Comparison of ENCODE assay signal across 8 cellular contexts in genomic region chr14:54348001-54348611, GRCh38. TPM values are rescaled to one million over a fixed set of nuclear protein-coding genes. Genes with fewer than 3 reads are reported as not detected.
DNase-seq lines count a peak whose midpoint lies in the region; ATAC-seq, FAIRE-seq and TF ChIP-seq lines count a peak whose summit lies in the region.

No MANE protein-coding gene starts in this region.

- no peak overlapping the region for H2AFZ ChIP-seq in hepatocyte

- H3K27me3 ChIP-seq in H7 (ENCODE audit: control insufficient read depth, insufficient read depth, low read length) (no peaks in the 10 kb centered on the region), adipocyte (replicated peaks; ENCODE audit: control insufficient read depth, insufficient read depth, low read length) (no peaks in the 10 kb centered on the region), hepatocyte (no peaks in the 10 kb centered on the region), suprapubic skin (no peaks in the 10 kb centered on the region)

- no peak overlapping the region for H3K9ac ChIP-seq in adipocyte (ENCODE audit: low read length)

- DNase-seq in D721Med (ENCODE audit: insufficient read length, low spot score) (no peak), H7 (peak; percentile 44), NCI-H2171 (lab: John Stamatoyannopoulos, UW) (peak; percentile 13), adipocyte (ENCODE audit: low read depth) (peak; percentile 85), hepatocyte (ENCODE audit: low spot score) (peak; percentile 85), suprapubic skin (ENCODE audit: low spot score in 2 of 2) (no peak)
- no peak for DNase-seq in activated T-helper 1 cell treated with anti-CD3 and anti-CD28 coated beads, Interleukin-12 subunit alpha, Interleukin-12 subunit beta, Interleukin-2, Interleukin-4 antibody, amounts not matched to agents 30 ng/mL and 10 ng/mL and 1 ng/mL, durations not matched to agents 14 hours and 24 hours and 36 hours (ENCODE audit: low spot score)

- H3K4me1 ChIP-seq in adipocyte (ENCODE audit: control insufficient read depth, insufficient read depth, low read length) = peaks cover 18% of the 10 kb centered on the region
- H3K4me1 ChIP-seq in hepatocyte (ENCODE audit: insufficient read depth) = peaks cover 6% of the 10 kb centered on the region
- no peaks in the 10 kb centered on the region for H3K4me1 ChIP-seq in suprapubic skin

- no peak overlapping the region for H3K4me3 Mint-ChIP-seq in activated T-helper 1 cell treated with anti-CD3 and anti-CD28 coated beads, Interleukin-12 subunit alpha, Interleukin-12 subunit beta, Interleukin-2, Interleukin-4 antibody, amounts not matched to agents 30 ng/mL and 10 ng/mL and 1 ng/mL, durations not matched to agents 14 hours and 24 hours and 36 hours

- no peaks in the 10 kb centered on the region for H3K9me3 Mint-ChIP-seq in activated T-helper 1 cell treated with anti-CD3 and anti-CD28 coated beads, Interleukin-12 subunit alpha, Interleukin-12 subunit beta, Interleukin-2, Interleukin-4 antibody, amounts not matched to agents 30 ng/mL and 10 ng/mL and 1 ng/mL, durations not matched to agents 14 hours and 24 hours and 36 hours

- FAIRE-seq in D721Med (lab: Jason Lieb, UNC) = peak; percentile 25

- H3K9me3 ChIP-seq in adipocyte (ENCODE audit: control insufficient read depth, low read length) = no peaks in the 10 kb centered on the region
- H3K9me3 ChIP-seq in hepatocyte (ENCODE audit: low read depth) = no peaks in the 10 kb centered on the region
- H3K9me3 ChIP-seq in suprapubic skin = no peaks in the 10 kb centered on the region

- H3K4me1 Mint-ChIP-seq in activated T-helper 1 cell treated with anti-CD3 and anti-CD28 coated beads, Interleukin-12 subunit alpha, Interleukin-12 subunit beta, Interleukin-2, Interleukin-4 antibody, amounts not matched to agents 30 ng/mL and 10 ng/mL and 1 ng/mL, durations not matched to agents 14 hours and 24 hours and 36 hours (ENCODE audit: low read depth) = no peaks in the 10 kb centered on the region

- H3K27ac ChIP-seq in hepatocyte = no peak overlapping the region
- no peak overlapping the region for H3K27ac ChIP-seq in suprapubic skin

- no peaks in the 10 kb centered on the region for H3K79me2 ChIP-seq in hepatocyte

- H3K4me3 ChIP-seq in H7 (ENCODE audit: insufficient read depth, low read depth, low read length) = no peak overlapping the region
- no peak overlapping the region for H3K4me3 ChIP-seq in adipocyte (ENCODE audit: low read length)
- H3K4me3 ChIP-seq in hepatocyte = no peak overlapping the region
- no peak overlapping the region for H3K4me3 ChIP-seq in suprapubic skin

- H3K4me2 ChIP-seq in hepatocyte = no peak overlapping the region

- H3K27ac Mint-ChIP-seq in activated T-helper 1 cell treated with anti-CD3 and anti-CD28 coated beads, Interleukin-12 subunit alpha, Interleukin-12 subunit beta, Interleukin-2, Interleukin-4 antibody, amounts not matched to agents 30 ng/mL and 10 ng/mL and 1 ng/mL, durations not matched to agents 14 hours and 24 hours and 36 hours = no peak overlapping the region

- no peaks in the 10 kb centered on the region for H3K9me2 ChIP-seq in hepatocyte (replicated peaks; ENCODE audit: insufficient read depth)

- peaks cover 15% of the 10 kb centered on the region for H3K27me3 Mint-ChIP-seq in activated T-helper 1 cell treated with anti-CD3 and anti-CD28 coated beads, Interleukin-12 subunit alpha, Interleukin-12 subunit beta, Interleukin-2, Interleukin-4 antibody, amounts not matched to agents 30 ng/mL and 10 ng/mL and 1 ng/mL, durations not matched to agents 14 hours and 24 hours and 36 hours (ENCODE audit: insufficient read depth)

- H4K20me1 ChIP-seq in hepatocyte (ENCODE audit: insufficient read depth, poor library complexity, severe bottlenecking) = no peaks in the 10 kb centered on the region

- intact Hi-C loops in activated T-helper 1 cell treated with anti-CD3 and anti-CD28 coated beads, Interleukin-12 subunit alpha, Interleukin-12 subunit beta, Interleukin-2, Interleukin-4 antibody, amounts not matched to agents 30 ng/mL and 10 ng/mL and 1 ng/mL, durations not matched to agents 14 hours and 24 hours and 36 hours (cut with micrococcal nuclease) = loop anchor here (1.0 to 10.0 kb wide), 4 partner anchors 173 to 1051 kb away; no protein-coding TSS in a partner anchor

- TF ChIP-seq POLR2A in suprapubic skin (IDR thresholded peaks at IDR 0.05) = no peak

- H3K36me3 Mint-ChIP-seq in activated T-helper 1 cell treated with anti-CD3 and anti-CD28 coated beads, Interleukin-12 subunit alpha, Interleukin-12 subunit beta, Interleukin-2, Interleukin-4 antibody, amounts not matched to agents 30 ng/mL and 10 ng/mL and 1 ng/mL, durations not matched to agents 14 hours and 24 hours and 36 hours (ENCODE audit: low read depth) = no peaks in the 10 kb centered on the region

- TF ChIP-seq EP300 in suprapubic skin (IDR thresholded peaks at IDR 0.05) = no peak

- TF ChIP-seq CTCF in D721Med (IDR thresholded peaks at IDR 0.05; ENCODE audit: insufficient read depth, missing control alignments) (peak; percentile 83), hepatocyte (IDR thresholded peaks at IDR 0.05; ENCODE audit: poor library complexity) (peak; percentile 91), suprapubic skin (IDR thresholded peaks at IDR 0.05) (peak; percentile 43 to 59)

- 47% methylated on average over 5 of the region's 5 CpGs for WGBS in hepatocyte (ENCODE audit: low lambda C conversion rate, missing lambda C conversion rate)
- 45% methylated on average over 5 of the region's 5 CpGs for WGBS in suprapubic skin

- no peak for ATAC-seq in HG03439 (IDR thresholded peaks at IDR 0.05; ENCODE audit: unreplicated experiment)

- H3K36me3 ChIP-seq in H7 (replicated peaks; ENCODE audit: control insufficient read depth, insufficient read depth, low read length) (no peaks in the 10 kb centered on the region), adipocyte (ENCODE audit: control insufficient read depth, insufficient read depth, low read length, severe bottlenecking) (no peaks in the 10 kb centered on the region), hepatocyte (replicated peaks; ENCODE audit: insufficient read depth, low read depth) (no peaks in the 10 kb centered on the region), suprapubic skin (no peaks in the 10 kb centered on the region)

RNA-seq across cellular contexts. Expression of gene CDKN3, which starts 48.7 kb away (rescaled TPM):
- 56.7 and 59.6 TPM in 2 replicates for total RNA-seq in H7 (2014; rRNA removed; shearing (Covaris generic))
- total RNA-seq in hepatocyte = 11.7 and 17.5 TPM in 2 replicates
- 18.8 and 19.3 TPM in 2 replicates for polyA plus RNA-seq in hepatocyte
- 1 to 10 TPM in 3 of 4 donors, not detected in 1; 4.9 to 8.0 (median 7.5) TPM for total RNA-seq in suprapubic skin
- 36.5 and 39.2 TPM in 2 replicates for total RNA-seq in activated T-helper 1 cell treated with anti-CD3 and anti-CD28 coated beads, Interleukin-12 subunit alpha, Interleukin-12 subunit beta, Interleukin-2, Interleukin-4 antibody, amounts not matched to agents 30 ng/mL and 10 ng/mL and 1 ng/mL, durations not matched to agents 14 hours and 24 hours and 36 hours

Comparison
In these comparisons a context has a peak if more than half of its experiments do, and no peak if none do; other contexts are left out.
1. DNase-seq: peak in H7 (single experiment), NCI-H2171 (single experiment), adipocyte (single experiment) and hepatocyte (single experiment); none in D721Med (single experiment), suprapubic skin (0 of 2) and activated T-helper 1 cell treated with anti-CD3 and anti-CD28 coated beads, Interleukin-12 subunit alpha, Interleukin-12 subunit beta, Interleukin-2, Interleukin-4 antibody, amounts not matched to agents 30 ng/mL and 10 ng/mL and 1 ng/mL, durations not matched to agents 14 hours and 24 hours and 36 hours (single experiment).
2. Peak in every context shown above with its lines, with median percentiles within 50 percentile points of each other: CTCF ChIP-seq.